Comparison of ENCODE assay signal across 2 cellular contexts in the genomic region with DNA sequence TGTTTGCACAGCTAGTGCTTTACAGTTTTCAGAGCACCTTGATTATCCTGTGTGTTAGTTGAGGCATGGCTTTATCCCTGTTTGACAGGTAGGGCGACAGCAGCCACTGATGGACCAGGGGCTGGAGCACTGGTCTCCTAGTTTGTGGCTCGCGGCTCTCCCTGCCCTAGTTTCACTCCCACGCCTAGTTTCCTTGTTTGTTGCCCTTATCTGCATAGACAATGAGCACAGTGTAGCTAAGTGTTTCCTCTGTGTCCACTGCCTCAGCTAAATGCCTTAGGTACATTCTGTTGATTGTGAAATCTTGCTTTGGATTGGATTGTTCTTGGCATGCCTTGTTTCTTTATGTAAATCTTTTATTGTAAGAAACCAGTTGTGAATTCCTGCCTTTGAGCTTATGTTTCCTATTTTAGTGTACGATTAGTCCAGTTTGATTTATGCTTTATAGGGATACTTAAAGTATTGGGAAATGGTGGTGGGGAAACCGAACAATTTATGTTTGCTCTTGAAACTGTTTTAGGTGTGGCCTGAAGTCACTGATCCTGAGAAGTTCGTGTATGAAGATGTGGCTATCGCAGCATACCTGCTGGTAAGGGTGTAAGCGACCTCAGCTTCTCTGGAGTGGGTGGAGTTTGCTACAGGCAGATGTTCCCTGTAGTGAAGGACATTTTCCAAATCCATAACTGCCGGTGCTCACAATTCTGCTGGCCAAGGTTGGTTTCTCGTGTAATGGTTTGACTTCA.
TF ChIP-seq lines count a peak whose summit lies in the region.

No MANE protein-coding gene starts in this region.

TF ChIP-seq in IMR-90, 13 proteins besides CTCF, POLR2A, EP300 and RAD21:
- TF ChIP-seq, protein P1, sequence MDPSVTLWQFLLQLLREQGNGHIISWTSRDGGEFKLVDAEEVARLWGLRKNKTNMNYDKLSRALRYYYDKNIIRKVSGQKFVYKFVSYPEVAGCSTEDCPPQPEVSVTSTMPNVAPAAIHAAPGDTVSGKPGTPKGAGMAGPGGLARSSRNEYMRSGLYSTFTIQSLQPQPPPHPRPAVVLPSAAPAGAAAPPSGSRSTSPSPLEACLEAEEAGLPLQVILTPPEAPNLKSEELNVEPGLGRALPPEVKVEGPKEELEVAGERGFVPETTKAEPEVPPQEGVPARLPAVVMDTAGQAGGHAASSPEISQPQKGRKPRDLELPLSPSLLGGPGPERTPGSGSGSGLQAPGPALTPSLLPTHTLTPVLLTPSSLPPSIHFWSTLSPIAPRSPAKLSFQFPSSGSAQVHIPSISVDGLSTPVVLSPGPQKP (IDR thresholded peaks at IDR 0.05; ENCODE audit: borderline replicate concordance, low read depth, low read length): no peak
- TF ChIP-seq RCOR1 (IDR thresholded peaks at IDR 0.05; ENCODE audit: insufficient replicate concordance, low read length) (no peak), CEBPB (IDR thresholded peaks at IDR 0.05; ENCODE audit: low read depth, low read length) (peak; percentile 46; the same call in 1 of the 2 replicates), RFX5 (IDR thresholded peaks at IDR 0.05; ENCODE audit: low read depth, low read length) (no peak)

TF ChIP-seq in K562, 482 proteins besides CTCF, POLR2A, EP300 and RAD21:
- TF ChIP-seq CEBPB (tag; IDR thresholded peaks at IDR 0.05) (peak; percentile 98), POLR2B (IDR thresholded peaks at IDR 0.05; ENCODE audit: low read depth, partially characterized antibody) (no peak), TCF3 (CRISPR knock-in tag; IDR thresholded peaks at IDR 0.05) (peak; percentile 80), BHLHE40 (IDR thresholded peaks at IDR 0.05; ENCODE audit: low read length) (0 out of 2 replicates have a peak, but pooled peaks have one; percentile 7), POLR3A (IDR thresholded peaks at IDR 0.05; ENCODE audit: borderline replicate concordance, extremely low read depth, insufficient read depth, insufficient read length) (no peak), PPARD (CRISPR knock-in tag; IDR thresholded peaks at IDR 0.05) (no peak), POLR3G (IDR thresholded peaks at IDR 0.05; ENCODE audit: extremely low read depth, insufficient read length, insufficient replicate concordance) (no peak), FOXK2 (conservative IDR thresholded peaks at IDR 0.05 in 1 of 2, IDR thresholded peaks at IDR 0.05 in 1 of 2; ENCODE audit: low read depth in 2 of 2) (0 out of 4 replicates have a peak, but pooled peaks of 1 of the 2 experiments have one; percentile 18), FOXP1 (CRISPR knock-in tag; IDR thresholded peaks at IDR 0.05) (peak; percentile 30; the same call in 1 of the 2 replicates), DPF2 (IDR thresholded peaks at IDR 0.05) (peak; percentile 44; the same call in 1 of the 2 replicates), RCOR1 (IDR thresholded peaks at IDR 0.05; ENCODE audit: borderline replicate concordance in 1 of 2, low read depth in 2 of 2, low read length in 2 of 2) (peak in 1 of 2 experiments; percentile 82; a peak in 2 of 4 replicates), DNMT1 (IDR thresholded peaks at IDR 0.05) (no peak), SOX6 (IDR thresholded peaks at IDR 0.05) (peak; percentile 98), ZNF175 (CRISPR knock-in tag; IDR thresholded peaks at IDR 0.05; ENCODE audit: low read depth) (peak; percentile 45; the same call in 1 of the 2 replicates), TRIM28 (IDR thresholded peaks at IDR 0.05) (no peak), CEBPG (CRISPR knock-in tag; IDR thresholded peaks at IDR 0.05) (peak; percentile 70), CEBPG (tag; conservative IDR thresholded peaks at IDR 0.05 in 1 of 2, IDR thresholded peaks at IDR 0.05 in 1 of 2) (peak; percentile 75 to 92), NRF1 (conservative IDR thresholded peaks at IDR 0.05 in 1 of 2, IDR thresholded peaks at IDR 0.05 in 1 of 2) (0 out of 4 replicates have a peak, but pooled peaks of 1 of the 2 experiments have one; percentile 11), ETV1 (tag; conservative IDR thresholded peaks at IDR 0.05; ENCODE audit: low read depth) (peak; percentile 53), TEAD4 (IDR thresholded peaks at IDR 0.05; ENCODE audit: low read length) (peak; percentile 43; the same call in 1 of the 2 replicates), TEAD4 (CRISPR knock-in tag; IDR thresholded peaks at IDR 0.05; ENCODE audit: borderline replicate concordance) (no peak), NONO (IDR thresholded peaks at IDR 0.05; ENCODE audit: low read depth in 2 of 2, low read length in 1 of 2) (no peak), TARDBP (IDR thresholded peaks at IDR 0.05) (no peak), SAP30 (IDR thresholded peaks at IDR 0.05; ENCODE audit: borderline replicate concordance, insufficient read depth, low read depth, low read length, poor library complexity, severe bottlenecking) (no peak), EGR1 (conservative IDR thresholded peaks at IDR 0.05) (peak; percentile 78), FOS (IDR thresholded peaks at IDR 0.05; ENCODE audit: extremely low read depth, insufficient read length) (no peak), ATF1 (CRISPR knock-in tag; IDR thresholded peaks at IDR 0.05) (no peak), ATF1 (tag; IDR thresholded peaks at IDR 0.05) (0 out of 2 replicates have a peak, but pooled peaks have one; percentile 11), SMARCE1 (IDR thresholded peaks at IDR 0.05) (peak; percentile 45; the same call in 1 of the 2 replicates), SMARCB1 (IDR thresholded peaks at IDR 0.05; ENCODE audit: insufficient read length, low read depth) (no peak), MTA3 (IDR thresholded peaks at IDR 0.05; ENCODE audit: borderline replicate concordance) (no peak), CTBP1 (IDR thresholded peaks at IDR 0.05; ENCODE audit: borderline replicate concordance) (peak; percentile 55), HDAC8 (tag; IDR thresholded peaks at IDR 0.05) (no peak), GATAD2A (IDR thresholded peaks at IDR 0.05) (no peak), NR2C2 (CRISPR knock-in tag; IDR thresholded peaks at IDR 0.05) (no peak), NR2C2 (tag; IDR thresholded peaks at IDR 0.05) (no peak), FOXA3 (CRISPR knock-in tag; conservative IDR thresholded peaks at IDR 0.05 in 1 of 2, IDR thresholded peaks at IDR 0.05 in 1 of 2) (peak in 1 of 2 experiments; percentile 46; a peak in 2 of 4 replicates), CBFA2T3 (IDR thresholded peaks at IDR 0.05) (peak; percentile 61), JUND (IDR thresholded peaks at IDR 0.05; ENCODE audit: borderline replicate concordance, low read depth, low read length) (0 out of 2 replicates have a peak, but pooled peaks have one; percentile 40), JUND (tag; IDR thresholded peaks at IDR 0.05; ENCODE audit: borderline replicate concordance, low read depth, low read length) (peak; percentile 30; the same call in 1 of the 3 replicates), ARID1B (IDR thresholded peaks at IDR 0.05) (peak; percentile 78)
- TF ChIP-seq, protein P2, sequence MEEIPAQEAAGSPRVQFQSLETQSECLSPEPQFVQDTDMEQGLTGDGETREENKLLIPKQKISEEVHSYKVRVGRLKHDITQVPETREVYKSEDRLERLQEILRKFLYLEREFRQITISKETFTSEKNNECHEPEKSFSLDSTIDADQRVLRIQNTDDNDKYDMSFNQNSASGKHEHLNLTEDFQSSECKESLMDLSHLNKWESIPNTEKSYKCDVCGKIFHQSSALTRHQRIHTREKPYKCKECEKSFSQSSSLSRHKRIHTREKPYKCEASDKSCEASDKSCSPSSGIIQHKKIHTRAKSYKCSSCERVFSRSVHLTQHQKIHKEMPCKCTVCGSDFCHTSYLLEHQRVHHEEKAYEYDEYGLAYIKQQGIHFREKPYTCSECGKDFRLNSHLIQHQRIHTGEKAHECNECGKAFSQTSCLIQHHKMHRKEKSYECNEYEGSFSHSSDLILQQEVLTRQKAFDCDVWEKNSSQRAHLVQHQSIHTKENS (CRISPR knock-in tag; IDR thresholded peaks at IDR 0.05): no peak
- TF ChIP-seq, protein P3, sequence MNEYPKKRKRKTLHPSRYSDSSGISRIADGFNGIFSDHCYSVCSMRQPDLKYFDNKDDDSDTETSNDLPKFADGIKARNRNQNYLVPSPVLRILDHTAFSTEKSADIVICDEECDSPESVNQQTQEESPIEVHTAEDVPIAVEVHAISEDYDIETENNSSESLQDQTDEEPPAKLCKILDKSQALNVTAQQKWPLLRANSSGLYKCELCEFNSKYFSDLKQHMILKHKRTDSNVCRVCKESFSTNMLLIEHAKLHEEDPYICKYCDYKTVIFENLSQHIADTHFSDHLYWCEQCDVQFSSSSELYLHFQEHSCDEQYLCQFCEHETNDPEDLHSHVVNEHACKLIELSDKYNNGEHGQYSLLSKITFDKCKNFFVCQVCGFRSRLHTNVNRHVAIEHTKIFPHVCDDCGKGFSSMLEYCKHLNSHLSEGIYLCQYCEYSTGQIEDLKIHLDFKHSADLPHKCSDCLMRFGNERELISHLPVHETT (CRISPR knock-in tag; conservative IDR thresholded peaks at IDR 0.05 in 1 of 2, IDR thresholded peaks at IDR 0.05 in 1 of 2): no peak
- TF ChIP-seq, protein P4, sequence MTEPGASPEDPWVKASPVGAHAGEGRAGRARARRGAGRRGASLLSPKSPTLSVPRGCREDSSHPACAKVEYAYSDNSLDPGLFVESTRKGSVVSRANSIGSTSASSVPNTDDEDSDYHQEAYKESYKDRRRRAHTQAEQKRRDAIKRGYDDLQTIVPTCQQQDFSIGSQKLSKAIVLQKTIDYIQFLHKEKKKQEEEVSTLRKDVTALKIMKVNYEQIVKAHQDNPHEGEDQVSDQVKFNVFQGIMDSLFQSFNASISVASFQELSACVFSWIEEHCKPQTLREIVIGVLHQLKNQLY (CRISPR knock-in tag; conservative IDR thresholded peaks at IDR 0.05): no peak
- TF ChIP-seq, protein P5, sequence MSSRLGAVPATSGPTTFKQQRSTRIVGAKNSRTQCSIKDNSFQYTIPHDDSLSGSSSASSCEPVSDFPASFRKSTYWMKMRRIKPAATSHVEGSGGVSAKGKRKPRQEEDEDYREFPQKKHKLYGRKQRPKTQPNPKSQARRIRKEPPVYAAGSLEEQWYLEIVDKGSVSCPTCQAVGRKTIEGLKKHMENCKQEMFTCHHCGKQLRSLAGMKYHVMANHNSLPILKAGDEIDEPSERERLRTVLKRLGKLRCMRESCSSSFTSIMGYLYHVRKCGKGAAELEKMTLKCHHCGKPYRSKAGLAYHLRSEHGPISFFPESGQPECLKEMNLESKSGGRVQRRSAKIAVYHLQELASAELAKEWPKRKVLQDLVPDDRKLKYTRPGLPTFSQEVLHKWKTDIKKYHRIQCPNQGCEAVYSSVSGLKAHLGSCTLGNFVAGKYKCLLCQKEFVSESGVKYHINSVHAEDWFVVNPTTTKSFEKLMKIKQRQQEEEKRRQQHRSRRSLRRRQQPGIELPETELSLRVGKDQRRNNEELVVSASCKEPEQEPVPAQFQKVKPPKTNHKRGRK (tag; IDR thresholded peaks at IDR 0.05): no peak
- TF ChIP-seq, protein P6, sequence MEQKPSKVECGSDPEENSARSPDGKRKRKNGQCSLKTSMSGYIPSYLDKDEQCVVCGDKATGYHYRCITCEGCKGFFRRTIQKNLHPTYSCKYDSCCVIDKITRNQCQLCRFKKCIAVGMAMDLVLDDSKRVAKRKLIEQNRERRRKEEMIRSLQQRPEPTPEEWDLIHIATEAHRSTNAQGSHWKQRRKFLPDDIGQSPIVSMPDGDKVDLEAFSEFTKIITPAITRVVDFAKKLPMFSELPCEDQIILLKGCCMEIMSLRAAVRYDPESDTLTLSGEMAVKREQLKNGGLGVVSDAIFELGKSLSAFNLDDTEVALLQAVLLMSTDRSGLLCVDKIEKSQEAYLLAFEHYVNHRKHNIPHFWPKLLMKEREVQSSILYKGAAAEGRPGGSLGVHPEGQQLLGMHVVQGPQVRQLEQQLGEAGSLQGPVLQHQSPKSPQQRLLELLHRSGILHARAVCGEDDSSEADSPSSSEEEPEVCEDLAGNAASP (IDR thresholded peaks at IDR 0.05): no peak
- TF ChIP-seq, protein P7, sequence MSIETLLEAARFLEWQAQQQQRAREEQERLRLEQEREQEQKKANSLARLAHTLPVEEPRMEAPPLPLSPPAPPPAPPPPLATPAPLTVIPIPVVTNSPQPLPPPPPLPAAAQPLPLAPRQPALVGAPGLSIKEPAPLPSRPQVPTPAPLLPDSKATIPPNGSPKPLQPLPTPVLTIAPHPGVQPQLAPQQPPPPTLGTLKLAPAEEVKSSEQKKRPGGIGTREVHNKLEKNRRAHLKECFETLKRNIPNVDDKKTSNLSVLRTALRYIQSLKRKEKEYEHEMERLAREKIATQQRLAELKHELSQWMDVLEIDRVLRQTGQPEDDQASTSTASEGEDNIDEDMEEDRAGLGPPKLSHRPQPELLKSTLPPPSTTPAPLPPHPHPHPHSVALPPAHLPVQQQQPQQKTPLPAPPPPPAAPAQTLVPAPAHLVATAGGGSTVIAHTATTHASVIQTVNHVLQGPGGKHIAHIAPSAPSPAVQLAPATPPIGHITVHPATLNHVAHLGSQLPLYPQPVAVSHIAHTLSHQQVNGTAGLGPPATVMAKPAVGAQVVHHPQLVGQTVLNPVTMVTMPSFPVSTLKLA (conservative IDR thresholded peaks at IDR 0.05): peak in 1 of 2 experiments; percentile 29; a peak in 1 of 4 replicates
- TF ChIP-seq, protein P8, sequence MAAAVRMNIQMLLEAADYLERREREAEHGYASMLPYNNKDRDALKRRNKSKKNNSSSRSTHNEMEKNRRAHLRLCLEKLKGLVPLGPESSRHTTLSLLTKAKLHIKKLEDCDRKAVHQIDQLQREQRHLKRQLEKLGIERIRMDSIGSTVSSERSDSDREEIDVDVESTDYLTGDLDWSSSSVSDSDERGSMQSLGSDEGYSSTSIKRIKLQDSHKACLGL (CRISPR knock-in tag; IDR thresholded peaks at IDR 0.05; ENCODE audit: borderline replicate concordance, poor library complexity, severe bottlenecking): no peak
